In the genomic region with DNA sequence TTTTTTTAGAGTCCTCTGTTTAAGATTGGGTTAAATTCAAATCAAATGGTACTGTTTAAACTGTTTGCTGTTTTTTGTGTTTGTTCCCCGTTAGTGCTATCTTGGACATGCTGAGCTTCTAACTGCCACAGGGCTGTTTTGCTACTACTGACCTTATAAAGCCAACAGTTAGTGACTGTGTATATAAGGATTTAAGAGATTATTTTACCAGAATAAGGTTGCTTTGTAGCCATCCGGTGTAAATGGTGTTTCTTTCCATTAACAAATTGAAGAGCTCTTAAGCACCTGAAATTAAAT, we compare ENCODE assay signal across 3 cellular contexts.
TF ChIP-seq lines count a peak whose summit lies in the region.

No MANE protein-coding gene starts in this region.

TF ChIP-seq in A549, 52 proteins besides CTCF, POLR2A, EP300 and RAD21 (continues in another document):
- TF ChIP-seq NR3C1 (IDR thresholded peaks at IDR 0.05) (no peak), REST (IDR thresholded peaks at IDR 0.05) (no peak), ZFP36 (IDR thresholded peaks at IDR 0.05; ENCODE audit: borderline replicate concordance, partially characterized antibody) (no peak), CBX2 (IDR thresholded peaks at IDR 0.05; ENCODE audit: borderline replicate concordance, low read depth) (no peak), SMC3 (IDR thresholded peaks at IDR 0.05) (no peak), ZC3H11A (IDR thresholded peaks at IDR 0.05) (no peak), RCOR1 (IDR thresholded peaks at IDR 0.05; ENCODE audit: low read depth, low read length) (no peak), SREBF2 (IDR thresholded peaks at IDR 0.05) (no peak), ESRRA (IDR thresholded peaks at IDR 0.05; ENCODE audit: borderline replicate concordance, low read length) (no peak), CBX8 (IDR thresholded peaks at IDR 0.05) (no peak), EHF (CRISPR knock-in tag; IDR thresholded peaks at IDR 0.05) (no peak), RNF2 (IDR thresholded peaks at IDR 0.05; ENCODE audit: borderline replicate concordance, low read depth) (no peak), RARB (CRISPR knock-in tag; IDR thresholded peaks at IDR 0.05) (no peak), JUNB (IDR thresholded peaks at IDR 0.05) (no peak), KDM1A (IDR thresholded peaks at IDR 0.05; ENCODE audit: low read depth) (no peak)
- TF ChIP-seq, protein P1, sequence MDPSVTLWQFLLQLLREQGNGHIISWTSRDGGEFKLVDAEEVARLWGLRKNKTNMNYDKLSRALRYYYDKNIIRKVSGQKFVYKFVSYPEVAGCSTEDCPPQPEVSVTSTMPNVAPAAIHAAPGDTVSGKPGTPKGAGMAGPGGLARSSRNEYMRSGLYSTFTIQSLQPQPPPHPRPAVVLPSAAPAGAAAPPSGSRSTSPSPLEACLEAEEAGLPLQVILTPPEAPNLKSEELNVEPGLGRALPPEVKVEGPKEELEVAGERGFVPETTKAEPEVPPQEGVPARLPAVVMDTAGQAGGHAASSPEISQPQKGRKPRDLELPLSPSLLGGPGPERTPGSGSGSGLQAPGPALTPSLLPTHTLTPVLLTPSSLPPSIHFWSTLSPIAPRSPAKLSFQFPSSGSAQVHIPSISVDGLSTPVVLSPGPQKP (IDR thresholded peaks at IDR 0.05; ENCODE audit: low read depth, low read length): no peak
- TF ChIP-seq, protein P2, sequence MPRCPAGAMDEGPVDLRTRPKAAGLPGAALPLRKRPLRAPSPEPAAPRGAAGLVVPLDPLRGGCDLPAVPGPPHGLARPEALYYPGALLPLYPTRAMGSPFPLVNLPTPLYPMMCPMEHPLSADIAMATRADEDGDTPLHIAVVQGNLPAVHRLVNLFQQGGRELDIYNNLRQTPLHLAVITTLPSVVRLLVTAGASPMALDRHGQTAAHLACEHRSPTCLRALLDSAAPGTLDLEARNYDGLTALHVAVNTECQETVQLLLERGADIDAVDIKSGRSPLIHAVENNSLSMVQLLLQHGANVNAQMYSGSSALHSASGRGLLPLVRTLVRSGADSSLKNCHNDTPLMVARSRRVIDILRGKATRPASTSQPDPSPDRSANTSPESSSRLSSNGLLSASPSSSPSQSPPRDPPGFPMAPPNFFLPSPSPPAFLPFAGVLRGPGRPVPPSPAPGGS (IDR thresholded peaks at IDR 0.05): no peak

TF ChIP-seq in GM12878, 131 proteins besides CTCF, POLR2A, EP300 and RAD21:
- TF ChIP-seq HDAC2 (IDR thresholded peaks at IDR 0.05) (no peak), EED (IDR thresholded peaks at IDR 0.05; ENCODE audit: low read depth) (no peak)

TF ChIP-seq in liver, 16 proteins besides CTCF, POLR2A, EP300 and RAD21:
- peak in 1 of 2 donors; percentile 29 for TF ChIP-seq RXRA (IDR thresholded peaks at IDR 0.05)
- TF ChIP-seq EGR1 (IDR thresholded peaks at IDR 0.05; ENCODE audit: low read depth in 2 of 2): no peak
- no peak for TF ChIP-seq FOXA1 (IDR thresholded peaks at IDR 0.05)
- TF ChIP-seq HNF4G (IDR thresholded peaks at IDR 0.05): no peak
- peak in 1 of 2 donors; percentile 31 for TF ChIP-seq HNF4A (conservative IDR thresholded peaks at IDR 0.05)
- TF ChIP-seq TAF1 (conservative IDR thresholded peaks at IDR 0.05): no peak
- no peak for TF ChIP-seq YY1 (IDR thresholded peaks at IDR 0.05)
- TF ChIP-seq SP1 (IDR thresholded peaks at IDR 0.05): no peak
- TF ChIP-seq REST (IDR thresholded peaks at IDR 0.05): no peak
- TF ChIP-seq, protein P3, sequence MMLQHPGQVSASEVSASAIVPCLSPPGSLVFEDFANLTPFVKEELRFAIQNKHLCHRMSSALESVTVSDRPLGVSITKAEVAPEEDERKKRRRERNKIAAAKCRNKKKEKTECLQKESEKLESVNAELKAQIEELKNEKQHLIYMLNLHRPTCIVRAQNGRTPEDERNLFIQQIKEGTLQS (IDR thresholded peaks at IDR 0.05): no peak
- TF ChIP-seq JUND (IDR thresholded peaks at IDR 0.05): no peak
- no peak for TF ChIP-seq GABPA (IDR thresholded peaks at IDR 0.05 in 1 of 2, conservative IDR thresholded peaks at IDR 0.05 in 1 of 2)
- peak; percentile 19 for TF ChIP-seq FOXA2 (IDR thresholded peaks at IDR 0.05)
- TF ChIP-seq, protein P4, sequence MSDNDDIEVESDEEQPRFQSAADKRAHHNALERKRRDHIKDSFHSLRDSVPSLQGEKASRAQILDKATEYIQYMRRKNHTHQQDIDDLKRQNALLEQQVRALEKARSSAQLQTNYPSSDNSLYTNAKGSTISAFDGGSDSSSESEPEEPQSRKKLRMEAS (IDR thresholded peaks at IDR 0.05): no peak
